ENCODE assay signal across 8 cellular contexts in the genomic region with DNA sequence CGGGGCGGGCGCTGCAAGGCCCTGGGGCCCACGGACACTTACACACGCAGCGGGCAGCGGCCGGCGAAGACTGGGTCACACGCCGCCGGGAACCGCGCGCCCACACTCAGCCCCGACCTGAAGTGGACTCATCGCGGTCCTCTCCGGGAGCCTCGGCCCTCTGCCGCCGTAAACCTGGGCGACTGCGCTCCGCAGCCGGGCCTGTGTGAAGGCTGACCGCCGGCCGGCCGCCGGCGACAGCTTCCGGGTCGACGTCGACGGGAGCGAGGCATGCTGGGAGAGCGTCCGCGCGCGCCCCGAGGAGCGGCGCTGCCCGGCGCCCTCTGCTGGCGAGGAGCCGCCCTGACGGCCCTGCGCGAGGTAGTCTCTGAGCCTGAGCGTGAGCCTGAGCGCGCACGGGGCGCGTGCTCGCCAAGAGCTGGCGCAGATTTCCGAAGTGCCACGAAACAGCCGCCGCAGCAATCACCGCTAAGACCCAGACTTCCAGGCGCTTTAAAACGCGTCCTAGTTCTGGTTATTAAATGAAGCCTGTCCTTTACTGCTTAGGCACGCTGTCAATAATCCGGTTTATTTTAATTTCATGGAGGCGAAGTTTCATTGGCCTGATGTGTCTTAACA. TPM values are rescaled to one million over a fixed set of nuclear protein-coding genes. Genes with fewer than 3 reads are reported as not detected.
A peak's percentile ranks its signal among the peaks of the same experiment; 100 is the strongest.
DNase-seq lines count a peak whose midpoint lies in the region; ATAC-seq, FAIRE-seq and TF ChIP-seq lines count a peak whose summit lies in the region.

A gene with protein sequence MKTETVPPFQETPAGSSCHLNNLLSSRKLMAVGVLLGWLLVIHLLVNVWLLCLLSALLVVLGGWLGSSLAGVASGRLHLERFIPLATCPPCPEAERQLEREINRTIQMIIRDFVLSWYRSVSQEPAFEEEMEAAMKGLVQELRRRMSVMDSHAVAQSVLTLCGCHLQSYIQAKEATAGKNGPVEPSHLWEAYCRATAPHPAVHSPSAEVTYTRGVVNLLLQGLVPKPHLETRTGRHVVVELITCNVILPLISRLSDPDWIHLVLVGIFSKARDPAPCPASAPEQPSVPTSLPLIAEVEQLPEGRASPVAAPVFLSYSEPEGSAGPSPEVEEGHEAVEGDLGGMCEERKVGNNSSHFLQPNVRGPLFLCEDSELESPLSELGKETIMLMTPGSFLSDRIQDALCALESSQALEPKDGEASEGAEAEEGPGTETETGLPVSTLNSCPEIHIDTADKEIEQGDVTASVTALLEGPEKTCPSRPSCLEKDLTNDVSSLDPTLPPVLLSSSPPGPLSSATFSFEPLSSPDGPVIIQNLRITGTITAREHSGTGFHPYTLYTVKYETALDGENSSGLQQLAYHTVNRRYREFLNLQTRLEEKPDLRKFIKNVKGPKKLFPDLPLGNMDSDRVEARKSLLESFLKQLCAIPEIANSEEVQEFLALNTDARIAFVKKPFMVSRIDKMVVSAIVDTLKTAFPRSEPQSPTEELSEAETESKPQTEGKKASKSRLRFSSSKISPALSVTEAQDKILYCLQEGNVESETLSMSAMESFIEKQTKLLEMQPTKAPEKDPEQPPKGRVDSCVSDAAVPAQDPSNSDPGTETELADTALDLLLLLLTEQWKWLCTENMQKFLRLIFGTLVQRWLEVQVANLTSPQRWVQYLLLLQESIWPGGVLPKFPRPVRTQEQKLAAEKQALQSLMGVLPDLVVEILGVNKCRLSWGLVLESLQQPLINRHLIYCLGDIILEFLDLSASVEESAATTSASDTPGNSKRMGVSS (minus strand): TSS at position 242 of the 618 bp plus-strand sequence. CDS start 540 bp downstream, outside the sequence.

- no peak within 1 kb of the TSS for H3K27ac ChIP-seq in HepG2 (ENCODE audit: extremely low read length, insufficient read depth, low read length)

- H3K9me3 Mint-ChIP-seq in CD14-positive monocyte, result peaks cover 3 to 24% (median 8%) of the 10 kb centered on the region in 7 donors

- no peak for FAIRE-seq in HepG2 (lab: Jason Lieb, UNC)

- no peaks in the 10 kb centered on the region for H3K36me3 ChIP-seq in HepG2 (replicated peaks in 1 of 2; ENCODE audit: control insufficient read depth in 1 of 2, insufficient read depth in 2 of 2, low read length in 2 of 2)

- TF ChIP-seq CTCF in CD14-positive monocyte (IDR thresholded peaks at IDR 0.05) (peak; percentile 96), HepG2 (CRISPR knock-in tag; IDR thresholded peaks at IDR 0.05) (peak; percentile 28; the same call in 1 of the 2 replicates)

- CTCF ChIA-PET in HepG2 (lab: Yijun Ruan, JAX; ENCODE audit: low intra/inter-chr PET ratio, low total read pairs), result no interaction called here

- H3K27ac Mint-ChIP-seq in CD14-positive monocyte, result peak within 1 kb of the TSS; percentile 83 to 96 (median 88)

- intact Hi-C loops in CD14-positive monocyte (cut with micrococcal nuclease) (loop anchor here (5.0 to 10.0 kb wide), 2 partner anchors 604 to 1022 kb away; a partner anchor contains a TSS), HepG2 (cut with micrococcal nuclease; ENCODE audit: unreplicated experiment) (no loop called here)

- peaks cover 29% of the 10 kb centered on the region for H3K4me1 Mint-ChIP-seq in CD14-positive monocyte

- DNase-seq in CD14-positive monocyte (ENCODE audit: low spot score), result peak; percentile 85
- DNase-seq in GM19240 (ENCODE audit: insufficient read length, low spot score), result peak; percentile 79
- peak; percentile 77 to 99 for DNase-seq in NCI-H526 (lab: John Stamatoyannopoulos, UW)
- DNase-seq in activated CD4-positive, alpha-beta T cell treated with anti-CD3 and anti-CD28 coated beads, Interleukin-2, amount 50 U/mL, for 4 hours, result peak; percentile 85 to 86
- DNase-seq in dermis blood vessel endothelial cell, result peak; percentile 96
- DNase-seq in HepG2 (ENCODE audit: low spot score), result no peak
- peak; percentile 93 for DNase-seq in stimulated activated CD4-positive, alpha-beta T cell treated with anti-CD3 and anti-CD28 coated beads, Interleukin-4, amount 100 ng/mL, for 1 hour

- POLR2A ChIA-PET in HepG2 (lab: Yijun Ruan, JAX), result no interaction called here

- H3K9me3 ChIP-seq in HepG2 (ENCODE audit: low read length), result no peaks in the 10 kb centered on the region

- H3K4me1 ChIP-seq in HepG2 (ENCODE audit: insufficient read depth, low read length), result no peaks in the 10 kb centered on the region

- TF ChIP-seq EP300 in HepG2 (IDR thresholded peaks at IDR 0.05; ENCODE audit: low read depth in 2 of 2, low read length in 2 of 2) (no peak), HepG2 (CRISPR knock-in tag; IDR thresholded peaks at IDR 0.05; ENCODE audit: borderline replicate concordance) (no peak)

- TF ChIP-seq RAD21 in HepG2 (CRISPR knock-in tag; IDR thresholded peaks at IDR 0.05), result no peak

- H4K20me1 ChIP-seq in HepG2 (ENCODE audit: insufficient read depth, low read length), result no peaks in the 10 kb centered on the region

- H3K36me3 Mint-ChIP-seq in CD14-positive monocyte, result peaks cover 25 to 34% of the 10 kb centered on the region in 2 donors

- ATAC-seq in HG03457 (IDR thresholded peaks at IDR 0.05; ENCODE audit: unreplicated experiment) (peak; percentile 99), HepG2 (peak; percentile 57; the same call in 2 of the 3 replicates)

- no TSS peak for BruUV-seq in HepG2 (replicated peaks; lab: Mats Ljungman, UMichigan)

- H3K4me3 ChIP-seq in HepG2 (replicated peaks in 1 of 3; ENCODE audit: insufficient read depth in 1 of 3, low read depth in 2 of 3, low read length in 3 of 3), result no peak within 1 kb of the TSS

- in situ Hi-C loops in HepG2 (cut with HindIII; ENCODE audit: extremely low pct_ligation_motif_present, low pct_unique_long_range_greater_than_20kb), result no loop called here

- H3K27me3 Mint-ChIP-seq in CD14-positive monocyte (ENCODE audit: low read depth in 3 of 3), result peaks cover 11 to 18% (median 15%) of the 10 kb centered on the region in 3 donors

- H3K4me2 ChIP-seq in HepG2 (ENCODE audit: low read depth, low read length), result no peak within 1 kb of the TSS

- no peak within 1 kb of the TSS for H2AFZ ChIP-seq in HepG2 (ENCODE audit: low read length)

- H3K27me3 ChIP-seq in HepG2 (ENCODE audit: control insufficient read depth in 1 of 2, insufficient read depth in 2 of 2, low read length in 2 of 2), result 0 out of 5 replicates have a peak, but pooled peaks cover 0 to 8% of the 10 kb centered on the region in 2 experiments

- 55% methylated on average over 15 of the region's 72 CpGs for WGBS in HepG2 (ENCODE audit: low lambda C conversion rate)

- no peak within 1 kb of the TSS for H3K9ac ChIP-seq in HepG2 (ENCODE audit: insufficient read depth, low read depth, low read length)

- peak within 1 kb of the TSS; percentile 80 to 92 for H3K4me3 Mint-ChIP-seq in CD14-positive monocyte

- H3K79me2 ChIP-seq in HepG2 (ENCODE audit: insufficient read depth, low read length), result no peaks in the 10 kb centered on the region

- no peak for TF ChIP-seq POLR2A in HepG2 (IDR thresholded peaks at IDR 0.05; ENCODE audit: insufficient read depth in 1 of 2, low read depth in 2 of 2, low read length in 2 of 2)

TF ChIP-seq in HepG2, 621 proteins besides CTCF, POLR2A, EP300 and RAD21 (continues in another document):
- TF ChIP-seq ZC3H13 (CRISPR knock-in tag; IDR thresholded peaks at IDR 0.05) (no peak), ISX (CRISPR knock-in tag; conservative IDR thresholded peaks at IDR 0.05) (no peak), RARA (CRISPR knock-in tag; IDR thresholded peaks at IDR 0.05) (no peak)
- TF ChIP-seq, protein P1, sequence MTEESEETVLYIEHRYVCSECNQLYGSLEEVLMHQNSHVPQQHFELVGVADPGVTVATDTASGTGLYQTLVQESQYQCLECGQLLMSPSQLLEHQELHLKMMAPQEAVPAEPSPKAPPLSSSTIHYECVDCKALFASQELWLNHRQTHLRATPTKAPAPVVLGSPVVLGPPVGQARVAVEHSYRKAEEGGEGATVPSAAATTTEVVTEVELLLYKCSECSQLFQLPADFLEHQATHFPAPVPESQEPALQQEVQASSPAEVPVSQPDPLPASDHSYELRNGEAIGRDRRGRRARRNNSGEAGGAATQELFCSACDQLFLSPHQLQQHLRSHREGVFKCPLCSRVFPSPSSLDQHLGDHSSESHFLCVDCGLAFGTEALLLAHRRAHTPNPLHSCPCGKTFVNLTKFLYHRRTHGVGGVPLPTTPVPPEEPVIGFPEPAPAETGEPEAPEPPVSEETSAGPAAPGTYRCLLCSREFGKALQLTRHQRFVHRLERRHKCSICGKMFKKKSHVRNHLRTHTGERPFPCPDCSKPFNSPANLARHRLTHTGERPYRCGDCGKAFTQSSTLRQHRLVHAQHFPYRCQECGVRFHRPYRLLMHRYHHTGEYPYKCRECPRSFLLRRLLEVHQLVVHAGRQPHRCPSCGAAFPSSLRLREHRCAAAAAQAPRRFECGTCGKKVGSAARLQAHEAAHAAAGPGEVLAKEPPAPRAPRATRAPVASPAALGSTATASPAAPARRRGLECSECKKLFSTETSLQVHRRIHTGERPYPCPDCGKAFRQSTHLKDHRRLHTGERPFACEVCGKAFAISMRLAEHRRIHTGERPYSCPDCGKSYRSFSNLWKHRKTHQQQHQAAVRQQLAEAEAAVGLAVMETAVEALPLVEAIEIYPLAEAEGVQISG (CRISPR knock-in tag; IDR thresholded peaks at IDR 0.05), result 0 out of 2 replicates have a peak, but pooled peaks have one; percentile 42

RNA-seq across cellular contexts. Expression of the gene that starts here (rescaled TPM):
- 10 to 100 TPM; 13.6 to 23.3 TPM for polyA plus RNA-seq in CD14-positive monocyte
- 90.2 and 90.9 TPM in 2 replicates for total RNA-seq in dermis blood vessel endothelial cell
- 0.27 and 0.46 TPM in 2 replicates for total RNA-seq in HepG2 (2016; rRNA removed; fragmentation: Illumina TruSeq; extraction: Trizol)
- total RNA-seq in HepG2 (2016; cell fraction: cytosol; rRNA removed; fragmentation: Illumina TruSeq; extraction: Trizol; ENCODE audit: low read depth), result not detected in 2 replicates
- total RNA-seq in HepG2 (2016; cell fraction: insoluble cytoplasmic fraction; rRNA removed; fragmentation: Illumina TruSeq; extraction: Trizol), result 0.06 and 0.26 TPM in 2 replicates
- total RNA-seq in HepG2 (2016; cell fraction: membrane; rRNA removed; fragmentation: Illumina TruSeq; extraction: Trizol), result 0.10 and 0.15 TPM in 2 replicates
- total RNA-seq in HepG2 (2016; cell fraction: nucleus; rRNA removed; fragmentation: Illumina TruSeq; extraction: Trizol), result 0.78 and 0.81 TPM in 2 replicates
- polyA plus RNA-seq in HepG2 (2011; rRNA removed), result 0.13 and 0.21 TPM in 2 replicates
- polyA plus RNA-seq in HepG2 (2011; cell fraction: cytosol; rRNA removed), result 0.17 and 0.23 TPM in 2 replicates
- polyA plus RNA-seq in HepG2 (2011; cell fraction: nucleus; rRNA removed), result 0.29 and 0.31 TPM in 2 replicates
- 0.12 and 0.40 TPM in 2 replicates for polyA plus RNA-seq in HepG2 (2012)
- 0.03 TPM in 1 of 2 replicates, not detected in the other for polyA plus RNA-seq in HepG2 (2016; cell fraction: cytosol; fragmentation: Illumina TruSeq; extraction: Trizol; ENCODE audit: low read depth)
- polyA plus RNA-seq in HepG2 (2016; cell fraction: insoluble cytoplasmic fraction; fragmentation: Illumina TruSeq; extraction: Trizol; ENCODE audit: low read depth), result 0.11 and 0.15 TPM in 2 replicates
- polyA plus RNA-seq in HepG2 (2016; cell fraction: membrane; fragmentation: Illumina TruSeq; extraction: Trizol; ENCODE audit: low read depth), result 0.08 and 0.15 TPM in 2 replicates
- polyA plus RNA-seq in HepG2 (2016; cell fraction: nucleus; fragmentation: Illumina TruSeq; extraction: Trizol; ENCODE audit: insufficient read depth, low read depth), result 0.07 and 0.15 TPM in 2 replicates
- 0.74 and 44.9 TPM in 2 replicates for polyA minus RNA-seq in HepG2 (2011; rRNA and poly(A)+ RNA removed; ENCODE audit: low replicate concordance)
- 0.53 and 0.69 TPM in 2 replicates for polyA minus RNA-seq in HepG2 (2011; cell fraction: cytosol; rRNA and poly(A)+ RNA removed)
- 1.0 and 1.2 TPM in 2 replicates for polyA minus RNA-seq in HepG2 (2011; cell fraction: nucleus; rRNA and poly(A)+ RNA removed)

Comparison
In these comparisons a context has a peak if more than half of its experiments do, and no peak if none do; other contexts are left out.
1. RNA of the gene that starts here (total RNA-seq): 90.2 to 90.9 TPM in dermis blood vessel endothelial cell; 0.06 to 0.81 TPM in HepG2; every median in the first group is over 10 times any median in the second.
2. RNA of the gene that starts here (polyA plus RNA-seq): 13.6 to 23.3 TPM in CD14-positive monocyte; 0.03 to 0.40 TPM in HepG2; every median in the first group is over 10 times any median in the second.